In genomic region chr15:79028411-79028964, GRCh38 we compare ENCODE assay signal across 8 cellular contexts.
DNase-seq lines count a peak whose midpoint lies in the region; ATAC-seq lines count a peak whose summit lies in the region.

No MANE protein-coding gene starts in this region.

- H3K27ac Mint-ChIP-seq in activated naive CD8-positive, alpha-beta T cell treated with anti-CD3 and anti-CD28 coated beads, Interleukin-2, amount 10 ng/mL, durations not matched to agents 7 days and 5 days, result no peak overlapping the region

- H3K4me3 Mint-ChIP-seq in activated naive CD8-positive, alpha-beta T cell treated with anti-CD3 and anti-CD28 coated beads, Interleukin-2, amount 10 ng/mL, durations not matched to agents 7 days and 5 days, result no peak overlapping the region

- no peaks in the 10 kb centered on the region for H3K36me3 Mint-ChIP-seq in activated naive CD8-positive, alpha-beta T cell treated with anti-CD3 and anti-CD28 coated beads, Interleukin-2, amount 10 ng/mL, durations not matched to agents 7 days and 5 days

- H3K4me1 Mint-ChIP-seq in activated naive CD8-positive, alpha-beta T cell treated with anti-CD3 and anti-CD28 coated beads, Interleukin-2, amount 10 ng/mL, durations not matched to agents 7 days and 5 days, result no peaks in the 10 kb centered on the region

- ATAC-seq in activated naive CD8-positive, alpha-beta T cell treated with anti-CD3 and anti-CD28 coated beads, Interleukin-2, amount 10 ng/mL, durations not matched to agents 7 days and 5 days (ENCODE audit: low read depth), result peak; percentile 30
- ATAC-seq in GM21619 (IDR thresholded peaks at IDR 0.05; ENCODE audit: unreplicated experiment), result no peak

- POLR2A ChIA-PET in activated naive CD8-positive, alpha-beta T cell treated with anti-CD3 and anti-CD28 coated beads, Interleukin-2, amount 10 ng/mL, durations not matched to agents 7 days and 5 days (lab: Charles Lee), result no interaction called here

- DNase-seq in A172 (ENCODE audit: low spot score), result peak; percentile 24
- peak; percentile 48 for DNase-seq in EL
- peak; percentile 4 for DNase-seq in NCI-H128 (lab: John Stamatoyannopoulos, UW; ENCODE audit: unreplicated experiment)
- DNase-seq in activated naive CD8-positive, alpha-beta T cell treated with anti-CD3 and anti-CD28 coated beads, Interleukin-2, amount 10 ng/mL, durations not matched to agents 7 days and 5 days, result no peak
- peak in 29 of 51 donors; percentile 5 to 62 (median 24) for DNase-seq in hypothalamus (lab: John Stamatoyannopoulos, UW)
- DNase-seq in stimulated activated CD8-positive, alpha-beta memory T cell treated with anti-CD3 and anti-CD28 coated beads, Interleukin-7, amount 100 ng/mL, for 48 hours (ENCODE audit: extremely low read depth in 1 of 2, low read depth in 1 of 2), result peak; percentile 6 to 10
- DNase-seq in epidermal melanocyte (ENCODE audit: insufficient read length, low spot score), result no peak

- peaks cover 6% of the 10 kb centered on the region for H3K27me3 Mint-ChIP-seq in activated naive CD8-positive, alpha-beta T cell treated with anti-CD3 and anti-CD28 coated beads, Interleukin-2, amount 10 ng/mL, durations not matched to agents 7 days and 5 days

- H3K9me3 Mint-ChIP-seq in activated naive CD8-positive, alpha-beta T cell treated with anti-CD3 and anti-CD28 coated beads, Interleukin-2, amount 10 ng/mL, durations not matched to agents 7 days and 5 days, result peaks cover 4% of the 10 kb centered on the region

Comparison
In these comparisons a context has a peak if more than half of its experiments do, and no peak if none do; other contexts are left out.
1. DNase-seq: peak in A172 (single experiment), EL (single experiment), NCI-H128 (single experiment), hypothalamus (29 of 51) and stimulated activated CD8-positive, alpha-beta memory T cell treated with anti-CD3 and anti-CD28 coated beads, Interleukin-7, amount 100 ng/mL, for 48 hours (2 of 2); none in activated naive CD8-positive, alpha-beta T cell treated with anti-CD3 and anti-CD28 coated beads, Interleukin-2, amount 10 ng/mL, durations not matched to agents 7 days and 5 days (single experiment) and epidermal melanocyte (single experiment).